27 cellular contexts compared by ENCODE assay signal in genomic region chr5:172448999-172449398, GRCh38.
"Had no signal": no experiment of that assay in that cellular context is flagged by ENCODE, and none has a peak within 500 bp of the region (broad histone marks: within the 10 kb centered on the region; RNA-seq: fewer than 3 reads in every experiment).

No MANE protein-coding gene starts in this region.

- H3K36me3 ChIP-seq: colonic mucosa, heart left ventricle, left lung, lower lobe of right lung, right atrium auricular region, suprapubic skin, transverse colon had no signal

- H3K27ac Mint-ChIP-seq: activated CD4-positive, alpha-beta memory T cell treated with anti-CD3 and anti-CD28 coated beads for 36 hours; activated CD4-positive, alpha-beta T cell treated with anti-CD3 and anti-CD28 coated beads, Interleukin-2, amount 10 ng/mL, durations not matched to agents 24 days and 14 days; activated naive CD4-positive, alpha-beta T cell treated with anti-CD3 and anti-CD28 coated beads, Interleukin-2, amount 50 U/mL, for 24 hours; activated naive CD8-positive, alpha-beta T cell treated with anti-CD3 and anti-CD28 coated beads, Interleukin-2, amount 50 U/mL, for 24 hours; activated T-cell treated with anti-CD3 and anti-CD28 coated beads, Interleukin-2, amount 50 U/mL, for 24 hours; natural killer cell treated with Interleukin-12 subunit alpha and Interleukin-12 subunit beta and Interleukin-15 and Interleukin-18, amount 100 ng/mL, for 72 hours; stimulated activated naive B cell treated with anti-CD40 and anti-IgM and Interleukin-4, amounts not matched to agents 10 μg/mL and 1 μg/mL and 100 μg/mL, for 72 hours had no signal

- H3K9me3 Mint-ChIP-seq: activated CD4-positive, alpha-beta memory T cell treated with anti-CD3 and anti-CD28 coated beads for 36 hours; activated CD4-positive, alpha-beta T cell treated with anti-CD3 and anti-CD28 coated beads, Interleukin-2, amount 10 ng/mL, durations not matched to agents 24 days and 14 days; activated naive CD4-positive, alpha-beta T cell treated with anti-CD3 and anti-CD28 coated beads, Interleukin-2, amount 50 U/mL, for 24 hours; activated naive CD8-positive, alpha-beta T cell treated with anti-CD3 and anti-CD28 coated beads, Interleukin-2, amount 50 U/mL, for 24 hours; activated T-cell treated with anti-CD3 and anti-CD28 coated beads, Interleukin-2, amount 50 U/mL, for 24 hours; natural killer cell treated with Interleukin-12 subunit alpha and Interleukin-12 subunit beta and Interleukin-15 and Interleukin-18, amount 100 ng/mL, for 72 hours; stimulated activated naive B cell treated with anti-CD40 and anti-IgM and Interleukin-4, amounts not matched to agents 10 μg/mL and 1 μg/mL and 100 μg/mL, for 72 hours had no signal

- ATAC-seq: activated CD4-positive, CD25-positive, alpha-beta regulatory T cell treated with anti-CD3 and anti-CD28 coated beads, Interleukin-2, amount 50 U/mL, for 24 hours; activated naive CD8-positive, alpha-beta T cell treated with anti-CD3 and anti-CD28 coated beads, Interleukin-2, amount 50 U/mL, for 24 hours; heart left ventricle; left lung; lower lobe of right lung; mucosa of descending colon; natural killer cell treated with Interleukin-12 subunit alpha and Interleukin-12 subunit beta and Interleukin-15 and Interleukin-18, amount 100 ng/mL, for 72 hours; stimulated activated naive B cell treated with anti-CD40 and anti-IgM and Interleukin-4, amounts not matched to agents 10 μg/mL and 1 μg/mL and 100 μg/mL, for 72 hours had no signal

- H3K4me3 ChIP-seq: colonic mucosa, heart left ventricle, left lung, lower lobe of right lung, mucosa of descending colon, right atrium auricular region, smooth muscle cell, transverse colon had no signal

- H3K36me3 Mint-ChIP-seq: activated CD4-positive, alpha-beta memory T cell treated with anti-CD3 and anti-CD28 coated beads for 36 hours; activated naive CD4-positive, alpha-beta T cell treated with anti-CD3 and anti-CD28 coated beads, Interleukin-2, amount 50 U/mL, for 24 hours; natural killer cell treated with Interleukin-12 subunit alpha and Interleukin-12 subunit beta and Interleukin-15 and Interleukin-18, amount 100 ng/mL, for 72 hours; stimulated activated naive B cell treated with anti-CD40 and anti-IgM and Interleukin-4, amounts not matched to agents 10 μg/mL and 1 μg/mL and 100 μg/mL, for 72 hours had no signal

- H3K27ac ChIP-seq: colonic mucosa, epithelial cell of prostate, heart left ventricle, left lung, lower lobe of right lung, right atrium auricular region, suprapubic skin, transverse colon, VCaP had no signal

- H3K9me3 ChIP-seq: colonic mucosa, heart left ventricle, left lung, lower lobe of right lung, mucosa of descending colon, right atrium auricular region, stomach, suprapubic skin, transverse colon had no signal

- H3K4me3 Mint-ChIP-seq: activated CD4-positive, alpha-beta memory T cell treated with anti-CD3 and anti-CD28 coated beads for 36 hours; activated CD4-positive, alpha-beta T cell treated with anti-CD3 and anti-CD28 coated beads, Interleukin-2, amount 10 ng/mL, durations not matched to agents 24 days and 14 days; activated naive CD4-positive, alpha-beta T cell treated with anti-CD3 and anti-CD28 coated beads, Interleukin-2, amount 50 U/mL, for 24 hours; activated naive CD8-positive, alpha-beta T cell treated with anti-CD3 and anti-CD28 coated beads, Interleukin-2, amount 50 U/mL, for 24 hours; activated T-cell treated with anti-CD3 and anti-CD28 coated beads, Interleukin-2, amount 50 U/mL, for 24 hours; natural killer cell treated with Interleukin-12 subunit alpha and Interleukin-12 subunit beta and Interleukin-15 and Interleukin-18, amount 100 ng/mL, for 72 hours; stimulated activated naive B cell treated with anti-CD40 and anti-IgM and Interleukin-4, amounts not matched to agents 10 μg/mL and 1 μg/mL and 100 μg/mL, for 72 hours had no signal

- H3K27me3 ChIP-seq: colonic mucosa, heart left ventricle, right atrium auricular region, suprapubic skin, transverse colon had no signal

- DNase-seq: activated CD4-positive, alpha-beta memory T cell treated with anti-CD3 and anti-CD28 coated beads for 36 hours; activated CD4-positive, alpha-beta T cell treated with anti-CD3 and anti-CD28 coated beads, Interleukin-2, amount 10 ng/mL, durations not matched to agents 24 days and 14 days; activated CD8-positive, alpha-beta memory T cell treated with anti-CD3 and anti-CD28 coated beads, Interleukin-2, amount 50 U/mL, for 48 hours; activated naive CD8-positive, alpha-beta T cell treated with anti-CD3 and anti-CD28 coated beads, Interleukin-2, amount 50 U/mL, for 24 hours; activated T-cell treated with anti-CD3 and anti-CD28 coated beads, Interleukin-2, amount 50 U/mL, for 24 hours; cerebellar nuclear complex; colonic mucosa; effector CD8-positive, alpha-beta T cell; heart left ventricle; left lung; lower lobe of right lung; mesendoderm; mucosa of descending colon; stimulated activated CD4-positive, alpha-beta T cell treated with anti-CD3 and anti-CD28 coated beads, Interleukin-15, amount 100 ng/mL, for 24 hours; stimulated activated CD4-positive, alpha-beta T cell treated with anti-CD3 and anti-CD28 coated beads, Interleukin-2, amount 100 ng/mL, for 24 hours; stimulated activated naive B cell treated with anti-CD40 and anti-IgM and Interleukin-4, amounts not matched to agents 10 μg/mL and 1 μg/mL and 100 μg/mL, for 72 hours; stomach; T-helper 1 cell; transverse colon had no signal
